ENCODE assay signal across 10 cellular contexts in the genomic region with DNA sequence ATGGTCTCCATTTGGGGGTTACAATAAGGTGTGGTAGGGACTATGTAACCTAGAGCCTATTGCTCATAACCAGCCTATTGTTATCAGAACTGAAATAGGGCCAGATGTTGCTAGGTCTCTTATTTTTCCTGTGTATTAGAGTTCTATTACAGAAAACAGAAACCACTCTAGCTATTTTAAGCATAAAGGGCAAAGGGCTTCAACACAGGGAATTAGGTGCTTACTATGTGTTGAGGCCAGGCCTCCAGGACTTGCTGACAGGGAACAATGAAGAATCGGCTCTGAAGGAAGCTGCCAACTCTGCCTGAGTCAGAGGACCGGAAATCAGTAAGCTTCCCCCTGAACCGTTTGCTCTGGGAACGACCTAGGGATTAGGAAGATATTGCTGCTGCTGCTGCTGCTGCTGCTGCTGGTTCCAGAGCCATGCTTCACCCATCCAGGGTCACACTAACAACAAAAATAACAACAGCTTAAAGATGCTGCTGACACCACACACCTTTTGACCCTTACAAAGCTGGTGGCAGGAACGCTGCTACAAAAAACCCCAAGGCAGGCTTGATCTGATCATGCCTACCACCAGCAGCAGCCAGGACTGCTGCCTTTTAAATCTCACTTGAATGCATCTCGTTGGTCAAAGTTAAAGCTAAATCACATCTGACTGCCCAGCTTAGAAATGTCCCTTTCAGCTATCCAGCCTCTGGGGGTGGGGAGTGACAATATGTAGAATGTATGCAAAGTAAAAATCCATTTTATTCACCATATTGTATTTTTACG.
DNase-seq lines count a peak whose midpoint lies in the region; FAIRE-seq and TF ChIP-seq lines count a peak whose summit lies in the region.
"Had no signal": no experiment of that assay in that cellular context is flagged by ENCODE, and none has a peak within 500 bp of the region (broad histone marks: within the 10 kb centered on the region; RNA-seq: fewer than 3 reads in every experiment).

No MANE protein-coding gene starts in this region.

- no peaks in the 10 kb centered on the region for H3K9me3 ChIP-seq in SK-N-SH
- H3K9me3 ChIP-seq in osteoblast (ENCODE audit: low read depth, low read length), result no peaks in the 10 kb centered on the region

- H3K4me3 ChIP-seq in SK-N-SH (ENCODE audit: low read depth in 2 of 2, low read length in 1 of 2) (no peak overlapping the region), osteoblast (ENCODE audit: insufficient read depth, low read length) (no peak overlapping the region)

- H3K4me1 ChIP-seq in SK-N-SH (ENCODE audit: control insufficient read depth in 1 of 2, insufficient read depth in 2 of 2, low read depth in 1 of 2, low read length in 1 of 2) (peaks cover 4 to 5% of the 10 kb centered on the region in 2 experiments; a peak in 1 of 4 replicates), osteoblast (ENCODE audit: insufficient read depth, low read length) (peaks cover 9% of the 10 kb centered on the region)

- POLR2A ChIA-PET in SK-N-SH (lab: Yijun Ruan, JAX), result no interaction called here

- peak overlapping the region; percentile 39; the same call in 1 of the 2 replicates for H3K9ac ChIP-seq in SK-N-SH

- H3F3A ChIP-seq in SK-N-SH (replicated peaks; ENCODE audit: insufficient read depth), result no peaks in the 10 kb centered on the region

- H3K4me2 ChIP-seq in SK-N-SH, result peak overlapping the region; percentile 67; the same call in 1 of the 2 replicates
- H3K4me2 ChIP-seq in osteoblast (ENCODE audit: insufficient read depth, low read length), result peak overlapping the region; percentile 46

- H3K27me3 ChIP-seq in SK-N-SH (ENCODE audit: insufficient read depth) (no peaks in the 10 kb centered on the region), osteoblast (ENCODE audit: insufficient read depth, low read length) (no peaks in the 10 kb centered on the region)

- H2AFZ ChIP-seq in SK-N-SH (ENCODE audit: low read depth) (peak overlapping the region; percentile 58), osteoblast (ENCODE audit: low read length) (peak overlapping the region; percentile 69)

- CTCF ChIA-PET in SK-N-SH (lab: Yijun Ruan, JAX), result interaction anchor here (1.0 kb wide), 1 partner anchor 11 kb away, joined by 3 read pairs; no protein-coding TSS in a partner anchor

- no peaks in the 10 kb centered on the region for H4K20me1 ChIP-seq in SK-N-SH (ENCODE audit: insufficient read depth)
- H4K20me1 ChIP-seq in osteoblast (ENCODE audit: insufficient read depth, low read length), result no peaks in the 10 kb centered on the region

- no peak for TF ChIP-seq CTCF in SK-N-SH (IDR thresholded peaks at IDR 0.05)
- no peak for TF ChIP-seq CTCF in osteoblast (IDR thresholded peaks at IDR 0.05; ENCODE audit: extremely low read depth, low read depth, low read length)
- no peak for TF ChIP-seq CTCF in D721Med (IDR thresholded peaks at IDR 0.05; ENCODE audit: insufficient read depth, missing control alignments)

- DNase-seq in ELF-1 (ENCODE audit: low read depth, low spot score), result peak; percentile 76
- DNase-seq in SK-N-SH, result peak; percentile 16
- DNase-seq in foreskin melanocyte, result peak; percentile 52
- peak; percentile 91 for DNase-seq in osteoblast (ENCODE audit: insufficient read length, low spot score, missing footprints)
- no peak for DNase-seq in D721Med (ENCODE audit: insufficient read length, low spot score)
- no peak for DNase-seq in superior temporal gyrus (ENCODE audit: extremely low spot score)
- no peak for DNase-seq in stimulated activated CD4-positive, alpha-beta T cell treated with anti-CD3 and anti-CD28 coated beads, Interleukin-2, amount 100 ng/mL, for 24 hours
- no peak for DNase-seq in NOMO-1 treated with DMSO at 0.1 percent for 48 hours (lab: John Stamatoyannopoulos, UW; ENCODE audit: unreplicated experiment)

- H3K36me3 ChIP-seq in SK-N-SH (replicated peaks in 1 of 2; ENCODE audit: control insufficient read depth in 1 of 2, insufficient read depth in 2 of 2, low read length in 1 of 2) (no peaks in the 10 kb centered on the region), osteoblast (ENCODE audit: insufficient read depth, low read length) (no peaks in the 10 kb centered on the region)

- TF ChIP-seq RAD21 in SK-N-SH (IDR thresholded peaks at IDR 0.05; ENCODE audit: low read length), result no peak

- H3K27ac ChIP-seq in SK-N-SH (ENCODE audit: low read depth in 2 of 2, low read length in 1 of 2) (peak overlapping the region; percentile 45 to 70), osteoblast (ENCODE audit: low read depth, low read length) (peak overlapping the region; percentile 30)

- TF ChIP-seq EP300 in SK-N-SH (IDR thresholded peaks at IDR 0.05; ENCODE audit: borderline replicate concordance in 1 of 2, low read depth in 1 of 2, low read length in 1 of 2), result peak in 1 of 2 experiments; percentile 44; a peak in 1 of 4 replicates

- H3K9me2 ChIP-seq in SK-N-SH, result no peaks in the 10 kb centered on the region

- FAIRE-seq in D721Med (lab: Jason Lieb, UNC), result no peak
- FAIRE-seq: frontal cortex, G401.6 had no signal

- H3K79me2 ChIP-seq in SK-N-SH (ENCODE audit: insufficient read depth), result no peaks in the 10 kb centered on the region
- H3K79me2 ChIP-seq in osteoblast (ENCODE audit: insufficient read depth, low read length), result no peaks in the 10 kb centered on the region

- whole genome bisulfite sequencing in SK-N-SH (ENCODE audit: low lambda C conversion rate), result 47% methylated on average over 4 of the region's 7 CpGs

TF ChIP-seq in SK-N-SH, 30 proteins besides CTCF, POLR2A, EP300 and RAD21 (continues in another document):
- peak; percentile 86 for TF ChIP-seq PBX3 (IDR thresholded peaks at IDR 0.05)
- TF ChIP-seq, protein P1, sequence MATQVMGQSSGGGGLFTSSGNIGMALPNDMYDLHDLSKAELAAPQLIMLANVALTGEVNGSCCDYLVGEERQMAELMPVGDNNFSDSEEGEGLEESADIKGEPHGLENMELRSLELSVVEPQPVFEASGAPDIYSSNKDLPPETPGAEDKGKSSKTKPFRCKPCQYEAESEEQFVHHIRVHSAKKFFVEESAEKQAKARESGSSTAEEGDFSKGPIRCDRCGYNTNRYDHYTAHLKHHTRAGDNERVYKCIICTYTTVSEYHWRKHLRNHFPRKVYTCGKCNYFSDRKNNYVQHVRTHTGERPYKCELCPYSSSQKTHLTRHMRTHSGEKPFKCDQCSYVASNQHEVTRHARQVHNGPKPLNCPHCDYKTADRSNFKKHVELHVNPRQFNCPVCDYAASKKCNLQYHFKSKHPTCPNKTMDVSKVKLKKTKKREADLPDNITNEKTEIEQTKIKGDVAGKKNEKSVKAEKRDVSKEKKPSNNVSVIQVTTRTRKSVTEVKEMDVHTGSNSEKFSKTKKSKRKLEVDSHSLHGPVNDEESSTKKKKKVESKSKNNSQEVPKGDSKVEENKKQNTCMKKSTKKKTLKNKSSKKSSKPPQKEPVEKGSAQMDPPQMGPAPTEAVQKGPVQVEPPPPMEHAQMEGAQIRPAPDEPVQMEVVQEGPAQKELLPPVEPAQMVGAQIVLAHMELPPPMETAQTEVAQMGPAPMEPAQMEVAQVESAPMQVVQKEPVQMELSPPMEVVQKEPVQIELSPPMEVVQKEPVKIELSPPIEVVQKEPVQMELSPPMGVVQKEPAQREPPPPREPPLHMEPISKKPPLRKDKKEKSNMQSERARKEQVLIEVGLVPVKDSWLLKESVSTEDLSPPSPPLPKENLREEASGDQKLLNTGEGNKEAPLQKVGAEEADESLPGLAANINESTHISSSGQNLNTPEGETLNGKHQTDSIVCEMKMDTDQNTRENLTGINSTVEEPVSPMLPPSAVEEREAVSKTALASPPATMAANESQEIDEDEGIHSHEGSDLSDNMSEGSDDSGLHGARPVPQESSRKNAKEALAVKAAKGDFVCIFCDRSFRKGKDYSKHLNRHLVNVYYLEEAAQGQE (IDR thresholded peaks at IDR 0.05; ENCODE audit: low read depth, low read length), result no peak
- no peak for TF ChIP-seq TAF1 (IDR thresholded peaks at IDR 0.05; ENCODE audit: borderline replicate concordance, low read depth, low read length)
- no peak for TF ChIP-seq YY1 (IDR thresholded peaks at IDR 0.05; ENCODE audit: low read depth)
- peak; percentile 64 for TF ChIP-seq GABPA (IDR thresholded peaks at IDR 0.05; ENCODE audit: low read depth)
- no peak for TF ChIP-seq RCOR1 (IDR thresholded peaks at IDR 0.05; ENCODE audit: low read length)
- TF ChIP-seq MAX (IDR thresholded peaks at IDR 0.05; ENCODE audit: low read depth), result peak; percentile 41; the same call in 1 of the 2 replicates
- 0 out of 2 replicates have a peak, but pooled peaks have one; percentile 55 for TF ChIP-seq MEF2A (IDR thresholded peaks at IDR 0.05; ENCODE audit: borderline replicate concordance, low read depth)
- peak; percentile 80 for TF ChIP-seq NFIC (IDR thresholded peaks at IDR 0.05; ENCODE audit: borderline replicate concordance)
- peak; percentile 21; the same call in 1 of the 2 replicates for TF ChIP-seq RXRA (IDR thresholded peaks at IDR 0.05; ENCODE audit: borderline replicate concordance, low read depth)
- peak; percentile 73 for TF ChIP-seq FOSL2 (IDR thresholded peaks at IDR 0.05; ENCODE audit: borderline replicate concordance, low read depth)
- TF ChIP-seq NRF1 (IDR thresholded peaks at IDR 0.05; ENCODE audit: low read depth, low read length), result no peak
- peak; percentile 34 for TF ChIP-seq TCF12 (IDR thresholded peaks at IDR 0.05)
- peak; percentile 52; the same call in 1 of the 2 replicates for TF ChIP-seq JUND (IDR thresholded peaks at IDR 0.05)
- no peak for TF ChIP-seq IRF3 (IDR thresholded peaks at IDR 0.05; ENCODE audit: low read depth, low read length)

Comparison
In these comparisons a context has a peak if more than half of its experiments do, and no peak if none do; other contexts are left out.
1. DNase-seq: peak in ELF-1 (single experiment), SK-N-SH (single experiment), foreskin melanocyte (single experiment) and osteoblast (single experiment); none in D721Med (single experiment), superior temporal gyrus (single experiment), stimulated activated CD4-positive, alpha-beta T cell treated with anti-CD3 and anti-CD28 coated beads, Interleukin-2, amount 100 ng/mL, for 24 hours (0 of 2) and NOMO-1 treated with DMSO at 0.1 percent for 48 hours (single experiment).